In genomic region chr9:95266649-95267048, GRCh38 we compare ENCODE assay signal across 14 cellular contexts. TPM values are rescaled to one million over a fixed set of nuclear protein-coding genes. Genes with fewer than 3 reads are reported as not detected.
A peak's percentile ranks its signal among the peaks of the same experiment; 100 is the strongest.
DNase-seq lines count a peak whose midpoint lies in the region; ATAC-seq, FAIRE-seq and TF ChIP-seq lines count a peak whose summit lies in the region.
"Had no signal": no experiment of that assay in that cellular context is flagged by ENCODE, and none has a peak within 500 bp of the region (broad histone marks: within the 10 kb centered on the region; RNA-seq: fewer than 3 reads in every experiment).

No MANE protein-coding gene starts in this region.

- H3K36me3 ChIP-seq in right lobe of liver: no peaks in the 10 kb centered on the region

- FAIRE-seq in GM18507 (lab: Jason Lieb, UNC): peak; percentile 84
- FAIRE-seq: H1 had no signal

- no peak overlapping the region for H3K27ac ChIP-seq in right lobe of liver
- H3K27ac ChIP-seq: SK-N-MC had no signal

- 70% methylated on average over 4 of the region's 5 CpGs for WGBS in right lobe of liver (ENCODE audit: insufficient coverage, low coverage, low lambda C conversion rate, missing lambda C conversion rate)

- H3K9me3 ChIP-seq in right lobe of liver: no peaks in the 10 kb centered on the region

- TF ChIP-seq CTCF in right lobe of liver (IDR thresholded peaks at IDR 0.05): no peak

- H3K9me3 Mint-ChIP-seq in activated naive CD8-positive, alpha-beta T cell treated with anti-CD3 and anti-CD28 coated beads for 36 hours: no peaks in the 10 kb centered on the region

- no peak for DNase-seq in GM18507 (ENCODE audit: extremely low spot score, insufficient read length, low read depth)
- DNase-seq in activated naive CD8-positive, alpha-beta T cell treated with anti-CD3 and anti-CD28 coated beads for 36 hours: no peak
- DNase-seq in right lobe of liver: no peak
- DNase-seq in HT-29 (ENCODE audit: low spot score): no peak
- no peak for DNase-seq in AG20443 (ENCODE audit: low spot score)
- no peak for DNase-seq in MV-4-11 (lab: John Stamatoyannopoulos, UW)
- DNase-seq: cerebellar nuclear complex, DMS79, foreskin fibroblast, NCI-H510A had no signal

- no peaks in the 10 kb centered on the region for H3K27me3 Mint-ChIP-seq in activated naive CD8-positive, alpha-beta T cell treated with anti-CD3 and anti-CD28 coated beads for 36 hours

- no peaks in the 10 kb centered on the region for H3K27me3 ChIP-seq in right lobe of liver

- H3K4me3 ChIP-seq in right lobe of liver: no peak overlapping the region
- H3K4me3 ChIP-seq: SK-N-MC had no signal

- ATAC-seq in GM19467 (IDR thresholded peaks at IDR 0.05; ENCODE audit: unreplicated experiment) (peak; percentile 64), HG03095 (IDR thresholded peaks at IDR 0.05; ENCODE audit: unreplicated experiment) (peak; percentile 61), right lobe of liver (no peak)

- peak overlapping the region; percentile 82 for H3K27ac Mint-ChIP-seq in activated naive CD8-positive, alpha-beta T cell treated with anti-CD3 and anti-CD28 coated beads for 36 hours

- peaks cover 4% of the 10 kb centered on the region for H3K36me3 Mint-ChIP-seq in activated naive CD8-positive, alpha-beta T cell treated with anti-CD3 and anti-CD28 coated beads for 36 hours

- TF ChIP-seq POLR2A in right lobe of liver (IDR thresholded peaks at IDR 0.05): no peak

- peaks cover 0 to 34% (median 5%) of the 10 kb centered on the region in 4 donors for H3K4me1 ChIP-seq in right lobe of liver

- intact Hi-C loops in right lobe of liver (cut with DNase I): loop anchor here in 1 of 2 donors (10.0 kb wide), 1 partner anchor 68 kb away; no protein-coding TSS in a partner anchor

- H3K4me1 Mint-ChIP-seq in activated naive CD8-positive, alpha-beta T cell treated with anti-CD3 and anti-CD28 coated beads for 36 hours: peaks cover 25% of the 10 kb centered on the region

- H3K4me3 Mint-ChIP-seq in activated naive CD8-positive, alpha-beta T cell treated with anti-CD3 and anti-CD28 coated beads for 36 hours: no peak overlapping the region

RNA-seq across cellular contexts. Expression of gene FANCC, which starts 50.9 kb away (rescaled TPM):
- 10 to 100 TPM; 16.0 to 16.5 TPM for total RNA-seq in activated naive CD8-positive, alpha-beta T cell treated with anti-CD3 and anti-CD28 coated beads for 36 hours
- 10 to 100 TPM in 4 of 6 experiments, 1 to 10 TPM in 2; 8.1 to 27.9 (median 13.2) TPM for total RNA-seq in right lobe of liver
- total RNA-seq in HT-29 (2014; rRNA removed; shearing (Covaris generic)): 10.6 and 17.0 TPM in 2 replicates

Comparison
In these comparisons a context has a peak if more than half of its experiments do, and no peak if none do; other contexts are left out.
1. ATAC-seq: peak in GM19467 (single experiment) and HG03095 (single experiment); none in right lobe of liver (0 of 4).